31 cellular contexts compared by ENCODE assay signal in the genomic region with DNA sequence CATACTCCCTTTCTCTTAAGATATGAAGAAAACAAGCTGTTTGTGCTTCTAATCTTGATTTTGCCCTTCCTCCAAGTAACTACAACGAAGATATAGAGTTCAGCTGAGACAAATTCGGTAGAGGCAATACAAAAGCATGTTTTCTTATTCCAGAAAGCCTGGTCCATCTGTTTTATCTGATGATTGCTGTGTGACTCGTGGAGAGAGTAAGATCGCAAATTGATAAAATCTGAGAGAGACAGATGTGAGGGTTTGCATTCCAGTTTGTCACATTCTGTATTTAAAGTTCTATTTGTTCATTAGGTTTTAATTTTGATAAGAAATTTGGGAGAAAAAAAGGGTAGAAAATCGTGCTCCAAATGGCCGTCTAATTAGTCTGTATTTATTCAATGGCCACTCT.
"Had no signal": no experiment of that assay in that cellular context is flagged by ENCODE, and none has a peak within 500 bp of the region (broad histone marks: within the 10 kb centered on the region; RNA-seq: fewer than 3 reads in every experiment).

No MANE protein-coding gene starts in this region.

- H3K27me3 ChIP-seq: adrenal gland, body of pancreas, cardiac muscle cell, colonic mucosa, esophagus squamous epithelium had no signal

- DNase-seq: activated CD4-positive, alpha-beta memory T cell treated with anti-CD3 and anti-CD28 coated beads for 36 hours; activated CD4-positive, alpha-beta T cell treated with anti-CD3 and anti-CD28 coated beads for 36 hours; activated CD4-positive, alpha-beta T cell treated with anti-CD3 and anti-CD28 coated beads, Interleukin-2, amount 10 ng/mL, durations not matched to agents 24 days and 14 days; activated CD4-positive, CD25-positive, alpha-beta regulatory T cell; activated CD4-positive, CD25-positive, alpha-beta regulatory T cell treated with anti-CD3 and anti-CD28 coated beads, Interleukin-2, amount 50 U/mL, for 72 hours; activated CD8-positive, alpha-beta memory T cell treated with anti-CD3 and anti-CD28 coated beads, Interleukin-2, amount 10 ng/mL, durations not matched to agents 7 days and 5 days; activated CD8-positive, alpha-beta memory T cell treated with anti-CD3 and anti-CD28 coated beads, Interleukin-2, amount 50 U/mL, for 4 hours; activated CD8-positive, alpha-beta T cell treated with anti-CD3 and anti-CD28 coated beads, Interleukin-2, amount 10 ng/mL, durations not matched to agents 7 days and 5 days; activated effector memory CD4-positive, alpha-beta T cell treated with anti-CD3 and anti-CD28 coated beads, Interleukin-2, amount 50 U/mL, for 16 hours; activated naive CD4-positive, alpha-beta T cell treated with anti-CD3 and anti-CD28 coated beads for 36 hours; activated naive CD8-positive, alpha-beta T cell treated with anti-CD3 and anti-CD28 coated beads for 36 hours; activated naive CD8-positive, alpha-beta T cell treated with anti-CD3 and anti-CD28 coated beads, Interleukin-2, amount 50 U/mL, for 24 hours; activated T-cell treated with anti-CD3 and anti-CD28 coated beads, Interleukin-2, amount 50 U/mL, for 1 hour; activated T-cell treated with anti-CD3 and anti-CD28 coated beads, Interleukin-2, amount 50 U/mL, for 48 hours; adrenal gland; amygdala; aorta; body of pancreas; central memory CD4-positive, alpha-beta T cell; cerebellar nuclear complex; colonic mucosa; effector CD8-positive, alpha-beta T cell; esophagus squamous epithelium; foreskin fibroblast; head of caudate nucleus; T-helper 2 cell had no signal

- H3K4me1 ChIP-seq: adrenal gland, body of pancreas, colonic mucosa, esophagus squamous epithelium had no signal

- ATAC-seq: activated CD4-positive, alpha-beta T cell treated with anti-CD3 and anti-CD28 coated beads for 36 hours; activated CD8-positive, alpha-beta memory T cell treated with anti-CD3 and anti-CD28 coated beads, Interleukin-2, amount 10 ng/mL, durations not matched to agents 7 days and 5 days; activated CD8-positive, alpha-beta T cell treated with anti-CD3 and anti-CD28 coated beads, Interleukin-2, amount 10 ng/mL, durations not matched to agents 7 days and 5 days; activated naive CD8-positive, alpha-beta T cell treated with anti-CD3 and anti-CD28 coated beads, Interleukin-2, amount 50 U/mL, for 24 hours; body of pancreas had no signal

- H3K36me3 ChIP-seq: adrenal gland, cardiac muscle cell, colonic mucosa, esophagus squamous epithelium had no signal

- H3K27ac ChIP-seq: adrenal gland, body of pancreas, cardiac muscle cell, colonic mucosa, epithelial cell of prostate, esophagus squamous epithelium had no signal

- H3K9me3 ChIP-seq: adrenal gland, body of pancreas, colonic mucosa, esophagus squamous epithelium had no signal

- FAIRE-seq: endometrium, endothelial cell of umbilical vein, frontal cortex had no signal

- H3K4me3 ChIP-seq: adrenal gland, body of pancreas, cardiac muscle cell, colonic mucosa, esophagus squamous epithelium had no signal
